ENCODE assay signal across 1 cellular context in genomic region chr13:73958657-73959397, GRCh38.
A peak's percentile ranks its signal among the peaks of the same experiment; 100 is the strongest.
TF ChIP-seq lines count a peak whose summit lies in the region.

No MANE protein-coding gene starts in this region.

TF ChIP-seq in HCT116, 20 proteins besides CTCF, POLR2A, EP300 and RAD21 (continued from another document):
- TF ChIP-seq YY1 (IDR thresholded peaks at IDR 0.05; ENCODE audit: extremely low read depth, insufficient replicate concordance, low read depth, low read length) (no peak), ZBTB33 (IDR thresholded peaks at IDR 0.05; ENCODE audit: extremely low read depth, insufficient replicate concordance, low read length) (no peak), TCF7L2 (IDR thresholded peaks at IDR 0.05; ENCODE audit: borderline replicate concordance, extremely low read depth, insufficient read depth, insufficient read length) (no peak), SRF (IDR thresholded peaks at IDR 0.05; ENCODE audit: low read depth) (no peak), EZH2phosphoT487 (IDR thresholded peaks at IDR 0.05; ENCODE audit: borderline replicate concordance) (no peak), MAX (IDR thresholded peaks at IDR 0.05) (no peak), ELF1 (IDR thresholded peaks at IDR 0.05; ENCODE audit: borderline replicate concordance, low read depth) (no peak), EGR1 (IDR thresholded peaks at IDR 0.05; ENCODE audit: low read depth) (no peak), POLR2AphosphoS5 (IDR thresholded peaks at IDR 0.05; ENCODE audit: low read depth, low read length) (no peak), FOSL1 (IDR thresholded peaks at IDR 0.05; ENCODE audit: low read depth) (peak; percentile 51; the same call in 1 of the 2 replicates), JUND (IDR thresholded peaks at IDR 0.05) (peak; percentile 46; the same call in 1 of the 2 replicates)
